10 cellular contexts compared by ENCODE assay signal in the genomic region with DNA sequence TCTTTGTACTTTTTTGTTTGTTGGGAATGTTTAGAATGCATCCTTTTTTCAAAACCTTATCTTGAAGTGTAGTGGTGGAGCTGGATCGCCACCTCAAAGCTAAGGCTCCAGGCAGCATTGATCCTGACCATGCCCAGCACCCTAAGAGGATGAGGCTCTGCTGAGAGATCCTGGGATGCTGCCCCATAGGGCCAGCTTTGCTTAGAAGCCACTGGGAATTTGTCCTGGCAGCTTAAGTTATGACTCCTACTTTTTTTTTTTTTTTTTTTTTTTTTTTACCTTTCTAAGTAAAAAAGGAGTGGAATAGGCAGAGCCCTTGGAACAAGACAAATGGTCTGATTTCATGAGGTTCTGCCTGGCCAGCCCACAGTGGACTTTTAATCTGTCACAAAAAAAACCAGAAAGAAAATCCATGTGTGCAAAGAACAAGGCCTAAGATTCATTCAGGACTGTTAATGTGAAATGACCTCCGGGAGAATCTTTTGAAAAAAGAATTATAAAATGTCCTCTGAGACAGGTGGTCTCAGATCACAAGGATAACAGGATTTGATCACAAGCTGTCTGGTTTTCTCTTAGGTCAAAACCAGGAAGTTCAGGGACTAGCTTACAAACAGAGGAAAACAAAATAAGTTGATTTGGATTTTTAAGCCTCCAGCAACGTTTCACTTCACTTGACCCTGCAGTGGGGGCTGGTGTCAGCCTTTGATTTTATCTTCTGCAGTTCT. TPM values are rescaled to one million over a fixed set of nuclear protein-coding genes. Genes with fewer than 3 reads are reported as not detected.
DNase-seq lines count a peak whose midpoint lies in the region; ATAC-seq and TF ChIP-seq lines count a peak whose summit lies in the region.
"Had no signal": no experiment of that assay in that cellular context is flagged by ENCODE, and none has a peak within 500 bp of the region (broad histone marks: within the 10 kb centered on the region; RNA-seq: fewer than 3 reads in every experiment).

No MANE protein-coding gene starts in this region.

- no peak for ATAC-seq in natural killer cell treated with Interleukin-12 subunit alpha and Interleukin-12 subunit beta and Interleukin-15 and Interleukin-18, amount 100 ng/mL, for 72 hours
- no peak for ATAC-seq in GM19452 (IDR thresholded peaks at IDR 0.05; ENCODE audit: unreplicated experiment)
- ATAC-seq in activated CD4-positive, CD25-positive, alpha-beta regulatory T cell treated with anti-CD3 and anti-CD28 coated beads, Interleukin-2, amount 50 U/mL, for 24 hours, result no peak

- H3K27me3 ChIP-seq in CD4-positive, alpha-beta memory T cell (ENCODE audit: insufficient read depth, low read length), result no peaks in the 10 kb centered on the region
- H3K27me3 ChIP-seq in MM.1S (replicated peaks; ENCODE audit: insufficient read depth, low read length) (no peaks in the 10 kb centered on the region), colonic mucosa (no peaks in the 10 kb centered on the region)
- H3K27me3 ChIP-seq: adrenal gland, neutrophil had no signal

- no peaks in the 10 kb centered on the region for H3K36me3 Mint-ChIP-seq in CD4-positive, alpha-beta memory T cell
- H3K36me3 Mint-ChIP-seq in natural killer cell treated with Interleukin-12 subunit alpha and Interleukin-12 subunit beta and Interleukin-15 and Interleukin-18, amount 100 ng/mL, for 72 hours, result no peaks in the 10 kb centered on the region

- peak overlapping the region; percentile 55 for H3K4me2 ChIP-seq in MM.1S (ENCODE audit: low read depth, low read length)

- H3F3A ChIP-seq in MM.1S (ENCODE audit: insufficient read depth, low read length), result peaks cover 16% of the 10 kb centered on the region

- H3K4me3 ChIP-seq in CD4-positive, alpha-beta memory T cell (ENCODE audit: low read length in 2 of 2), result peak overlapping the region in 1 of 2 donors; percentile 15
- H3K4me3 ChIP-seq in MM.1S (ENCODE audit: low read length), result no peak overlapping the region
- H3K4me3 ChIP-seq in colonic mucosa, result no peak overlapping the region
- H3K4me3 ChIP-seq: adrenal gland had no signal

- no peaks in the 10 kb centered on the region for H3K27me3 Mint-ChIP-seq in CD4-positive, alpha-beta memory T cell
- H3K27me3 Mint-ChIP-seq in natural killer cell treated with Interleukin-12 subunit alpha and Interleukin-12 subunit beta and Interleukin-15 and Interleukin-18, amount 100 ng/mL, for 72 hours, result no peaks in the 10 kb centered on the region

- no peak for DNase-seq in CD4-positive, alpha-beta memory T cell
- no peak for DNase-seq in MM.1S
- no peak for DNase-seq in colonic mucosa
- DNase-seq in natural killer cell treated with Interleukin-12 subunit alpha and Interleukin-12 subunit beta and Interleukin-15 and Interleukin-18, amount 100 ng/mL, for 72 hours (ENCODE audit: low spot score), result no peak
- no peak for DNase-seq in RKO (ENCODE audit: low spot score)
- no peak for DNase-seq in Ammon's horn (ENCODE audit: low spot score)

- intact Hi-C loops in CD4-positive, alpha-beta memory T cell (cut with micrococcal nuclease), result loop anchor here (1.0 to 5.0 kb wide), 3 partner anchors 11 to 85 kb away; no protein-coding TSS in a partner anchor
- intact Hi-C loops in colonic mucosa (cut with DNase I), result no loop called here

- peaks cover 69% of the 10 kb centered on the region for H3K4me1 ChIP-seq in CD4-positive, alpha-beta memory T cell (ENCODE audit: insufficient read depth, low read length)
- H3K4me1 ChIP-seq in MM.1S (ENCODE audit: low read length), result peaks cover 31% of the 10 kb centered on the region
- peaks cover 15% of the 10 kb centered on the region for H3K4me1 ChIP-seq in colonic mucosa

- TF ChIP-seq CTCF in MM.1S (IDR thresholded peaks at IDR 0.05; ENCODE audit: low read length) (no peak), colonic mucosa (IDR thresholded peaks at IDR 0.05) (no peak)

- H3K27ac Mint-ChIP-seq in CD4-positive, alpha-beta memory T cell, result peak overlapping the region; percentile 82 to 94 (median 90)
- H3K27ac Mint-ChIP-seq in natural killer cell treated with Interleukin-12 subunit alpha and Interleukin-12 subunit beta and Interleukin-15 and Interleukin-18, amount 100 ng/mL, for 72 hours, result peak overlapping the region; percentile 45 to 92

- peak overlapping the region; percentile 46 for H3K27ac ChIP-seq in CD4-positive, alpha-beta memory T cell (ENCODE audit: low read depth, low read length)
- H3K27ac ChIP-seq in MM.1S (ENCODE audit: low read length) (peak overlapping the region; percentile 73), colonic mucosa (peak overlapping the region; percentile 60)
- H3K27ac ChIP-seq: neutrophil had no signal

- H2AFZ ChIP-seq in MM.1S (ENCODE audit: low read length), result peak overlapping the region; percentile 61; the same call in 1 of the 2 replicates

- H4K20me1 ChIP-seq in MM.1S (ENCODE audit: insufficient read depth, low read length), result no peaks in the 10 kb centered on the region

- no peaks in the 10 kb centered on the region for H3K9me2 ChIP-seq in MM.1S (replicated peaks; ENCODE audit: insufficient read depth, low read length)

- peak overlapping the region; percentile 21 to 81 (median 70) for H3K4me3 Mint-ChIP-seq in CD4-positive, alpha-beta memory T cell
- peak overlapping the region; percentile 78 for H3K4me3 Mint-ChIP-seq in natural killer cell treated with Interleukin-12 subunit alpha and Interleukin-12 subunit beta and Interleukin-15 and Interleukin-18, amount 100 ng/mL, for 72 hours

- POLR2A ChIA-PET in CD4-positive, alpha-beta memory T cell (lab: Charles Lee; ENCODE audit: partially characterized antibody), result interaction anchor here (0.7 to 10.6 kb wide), 29 partner anchors 10 to 920 kb away, joined by 3 to 162 read pairs (median 4); a partner anchor contains a TSS

- H3K79me2 ChIP-seq in MM.1S (ENCODE audit: low read length), result no peaks in the 10 kb centered on the region

- H3K4me1 Mint-ChIP-seq in CD4-positive, alpha-beta memory T cell, result peaks cover 57 to 66% (median 60%) of the 10 kb centered on the region in 4 donors
- peaks cover 55 to 68% of the 10 kb centered on the region in 2 donors for H3K4me1 Mint-ChIP-seq in natural killer cell treated with Interleukin-12 subunit alpha and Interleukin-12 subunit beta and Interleukin-15 and Interleukin-18, amount 100 ng/mL, for 72 hours (ENCODE audit: low read depth in 2 of 2)

- H3K9ac ChIP-seq in MM.1S (ENCODE audit: low read length) (peak overlapping the region; percentile 20; the same call in 1 of the 2 replicates), colonic mucosa (ENCODE audit: low read depth in 2 of 2, low read length in 2 of 2) (peak overlapping the region in 1 of 2 donors; percentile 62)

- no peaks in the 10 kb centered on the region for H3K9me3 ChIP-seq in CD4-positive, alpha-beta memory T cell (ENCODE audit: control insufficient read depth in 1 of 2, low read length in 2 of 2)
- H3K9me3 ChIP-seq in MM.1S (replicated peaks; ENCODE audit: insufficient read depth, low read length) (no peaks in the 10 kb centered on the region), colonic mucosa (no peaks in the 10 kb centered on the region)
- H3K9me3 ChIP-seq: adrenal gland, neutrophil had no signal

- H3K9me3 Mint-ChIP-seq in CD4-positive, alpha-beta memory T cell, result no peaks in the 10 kb centered on the region
- no peaks in the 10 kb centered on the region for H3K9me3 Mint-ChIP-seq in natural killer cell treated with Interleukin-12 subunit alpha and Interleukin-12 subunit beta and Interleukin-15 and Interleukin-18, amount 100 ng/mL, for 72 hours

- no peaks in the 10 kb centered on the region for H3K36me3 ChIP-seq in CD4-positive, alpha-beta memory T cell (ENCODE audit: insufficient read depth, low read length)
- H3K36me3 ChIP-seq in MM.1S (replicated peaks; ENCODE audit: insufficient read depth, low read length) (no peaks in the 10 kb centered on the region), colonic mucosa (no peaks in the 10 kb centered on the region)
- H3K36me3 ChIP-seq: adrenal gland, neutrophil had no signal

- CTCF ChIA-PET in CD4-positive, alpha-beta memory T cell (lab: Charles Lee; ENCODE audit: partially characterized antibody), result interaction anchor here (0.9 to 4.3 kb wide), 19 partner anchors 10 to 375 kb away, joined by 3 to 29 read pairs (median 4); a partner anchor contains a TSS

RNA-seq across cellular contexts. Expression of a gene that starts 26.0 kb away (rescaled TPM):
- 100 to 1,000 TPM; 130 to 134 TPM for total RNA-seq in CD4-positive, alpha-beta memory T cell
- polyA plus RNA-seq in CD4-positive, alpha-beta memory T cell, result 10 to 100 TPM; 67.2 to 85.7 TPM
- 100 to 1,000 TPM in 1 of 2 donors, 10 to 100 TPM in 1; 83.9 to 146 TPM for total RNA-seq in colonic mucosa
- 100 to 1,000 TPM in 1 of 2 donors, 10 to 100 TPM in 1; 97.8 to 138 TPM for total RNA-seq in natural killer cell treated with Interleukin-12 subunit alpha and Interleukin-12 subunit beta and Interleukin-15 and Interleukin-18, amount 100 ng/mL, for 72 hours
